8 cellular contexts compared by ENCODE assay signal in the genomic region with DNA sequence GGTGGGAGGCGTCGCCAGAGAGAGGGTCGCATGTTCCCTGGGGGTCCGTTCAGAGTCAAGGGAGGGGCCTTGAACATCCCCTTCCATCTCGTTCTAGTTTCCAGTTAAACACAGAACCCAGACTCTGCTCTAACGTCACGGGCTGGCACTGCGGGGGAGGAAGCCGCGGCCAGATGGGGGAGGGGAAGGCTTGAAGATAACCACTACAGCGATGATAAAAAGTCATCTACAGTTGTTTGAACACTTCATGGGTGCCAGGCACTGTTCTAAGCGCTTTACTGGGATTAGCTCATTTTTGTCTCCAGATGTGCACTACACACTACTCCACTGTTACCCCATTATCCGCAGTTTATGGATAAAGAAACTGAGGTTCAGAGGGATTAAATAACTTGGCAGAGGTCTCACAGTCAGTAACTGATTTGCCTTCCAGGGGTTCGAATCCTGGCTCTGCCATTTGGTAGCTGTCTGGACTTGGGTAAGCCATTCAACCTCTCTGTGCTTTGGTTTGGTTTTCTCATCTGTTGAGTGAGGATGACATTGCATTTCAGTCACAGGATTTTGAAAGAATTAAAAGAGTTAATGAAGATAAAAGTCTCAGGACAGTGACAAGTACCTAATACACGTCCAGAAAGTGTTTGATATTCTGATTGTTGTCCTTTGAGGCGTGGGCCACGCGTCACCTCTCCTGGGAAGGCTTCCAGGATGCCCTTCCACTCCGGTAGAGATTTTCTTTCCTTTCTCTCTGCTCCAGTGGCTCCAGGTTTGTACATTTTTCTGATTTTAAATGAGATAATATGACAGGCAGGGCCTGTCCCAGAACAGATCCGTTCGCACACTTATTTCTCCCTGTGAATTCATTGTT. TPM values are rescaled to one million over a fixed set of nuclear protein-coding genes. Genes with fewer than 3 reads are reported as not detected.
DNase-seq lines count a peak whose midpoint lies in the region; ATAC-seq and TF ChIP-seq lines count a peak whose summit lies in the region.

No MANE protein-coding gene starts in this region.

- peaks cover 16% of the 10 kb centered on the region for H3K27me3 ChIP-seq in smooth muscle cell (ENCODE audit: low read depth)
- H3K27me3 ChIP-seq in tibial artery = peaks cover 0 to 56% of the 10 kb centered on the region in 2 donors
- no peaks in the 10 kb centered on the region; the same call in 1 of the 2 replicates for H3K27me3 ChIP-seq in BE2C

- H3K9me3 ChIP-seq in smooth muscle cell (replicated peaks; ENCODE audit: low read depth) (no peaks in the 10 kb centered on the region), tibial artery (no peaks in the 10 kb centered on the region), BE2C (no peaks in the 10 kb centered on the region)

- no peak for ATAC-seq in GM21367 (IDR thresholded peaks at IDR 0.05; ENCODE audit: unreplicated experiment)

- H3F3A ChIP-seq in smooth muscle cell (ENCODE audit: low read depth) = no peaks in the 10 kb centered on the region

- no peak overlapping the region for H3K4me3 ChIP-seq in smooth muscle cell
- no peak overlapping the region for H3K4me3 ChIP-seq in tibial artery
- H3K4me3 ChIP-seq in BE2C (ENCODE audit: low read depth, low read length) = no peak overlapping the region

- H3K4me1 ChIP-seq in smooth muscle cell (ENCODE audit: low read depth) (no peaks in the 10 kb centered on the region), tibial artery (peaks cover 0 to 14% (median 0%) of the 10 kb centered on the region in 4 donors), BE2C (peaks cover 6% of the 10 kb centered on the region)

- H3K79me2 ChIP-seq in smooth muscle cell (ENCODE audit: low read depth) = no peaks in the 10 kb centered on the region

- peak overlapping the region; percentile 9 for H3K27ac ChIP-seq in epithelial cell of prostate
- H3K27ac ChIP-seq in smooth muscle cell (ENCODE audit: low read depth) = no peak overlapping the region
- H3K27ac ChIP-seq in tibial artery = no peak overlapping the region

- DNase-seq in activated gamma-delta T cell treated with Interleukin-2 at 50 U/mL for 16 hours (peak; percentile 38), activated gamma-delta T cell (lab: John Stamatoyannopoulos, UW) (no peak), epithelial cell of prostate (ENCODE audit: low read depth, low spot score) (no peak), smooth muscle cell (lab: John Stamatoyannopoulos, UW; ENCODE audit: unreplicated experiment) (no peak), tibial artery (no peak), BE2C (no peak)
- DNase-seq in activated CD4-positive, alpha-beta T cell treated with anti-CD3 and anti-CD28 coated beads, Interleukin-2, amount 50 U/mL, for 1 hour = peak; percentile 65

- H3K4me2 ChIP-seq in smooth muscle cell = peak overlapping the region; percentile 73

- H3K36me3 ChIP-seq in smooth muscle cell (ENCODE audit: low read depth) (no peaks in the 10 kb centered on the region), tibial artery (no peaks in the 10 kb centered on the region), BE2C (no peaks in the 10 kb centered on the region)

- H3K9ac ChIP-seq in smooth muscle cell (ENCODE audit: low read depth) = no peak overlapping the region

- intact Hi-C loops in tibial artery (cut with DNase I; ENCODE audit: low total_unique reads) = no loop called here

- TF ChIP-seq CTCF in smooth muscle cell (IDR thresholded peaks at IDR 0.05; ENCODE audit: borderline replicate concordance, insufficient read depth, poor library complexity, severe bottlenecking) (no peak), tibial artery (IDR thresholded peaks at IDR 0.05) (no peak), BE2C (IDR thresholded peaks at IDR 0.05; ENCODE audit: low read depth, low read length) (no peak)

- WGBS in smooth muscle cell (ENCODE audit: low lambda C conversion rate) = 42% methylated on average over 21 of the region's 21 CpGs

- H2AFZ ChIP-seq in smooth muscle cell (ENCODE audit: low read depth) = no peak overlapping the region

- H4K20me1 ChIP-seq in smooth muscle cell (ENCODE audit: low read depth) = no peaks in the 10 kb centered on the region

RNA-seq across cellular contexts. Expression of a gene that starts 0.8 kb away (rescaled TPM):
- not detected in 2 replicates for total RNA-seq in smooth muscle cell
- not detected in 2 replicates for polyA plus RNA-seq in smooth muscle cell
- polyA plus RNA-seq in BE2C (2012; ENCODE audit: insufficient read depth, insufficient read length, low read depth) = not detected

RNA-seq across cellular contexts. Expression of a gene that starts 13.2 kb away (rescaled TPM):
- not detected in 2 replicates for total RNA-seq in smooth muscle cell
- not detected in 2 replicates for polyA plus RNA-seq in smooth muscle cell
- not detected for polyA plus RNA-seq in BE2C (2012; ENCODE audit: insufficient read depth, insufficient read length, low read depth)

RNA-seq across cellular contexts. Expression of a gene that starts 48.9 kb away (rescaled TPM):
- total RNA-seq in smooth muscle cell = 19.3 and 39.3 TPM in 2 replicates
- polyA plus RNA-seq in smooth muscle cell = 28.3 and 32.5 TPM in 2 replicates
- 132 TPM for polyA plus RNA-seq in BE2C (2012; ENCODE audit: insufficient read depth, insufficient read length, low read depth)

RNA-seq across cellular contexts. Expression of a gene that starts 49.2 kb away (rescaled TPM):
- 9.1 and 9.6 TPM in 2 replicates for total RNA-seq in smooth muscle cell
- polyA plus RNA-seq in smooth muscle cell = 12.2 and 14.0 TPM in 2 replicates
- 83.0 TPM for polyA plus RNA-seq in BE2C (2012; ENCODE audit: insufficient read depth, insufficient read length, low read depth)

Comparison
In these comparisons a context has a peak if more than half of its experiments do, and no peak if none do; other contexts are left out.
1. DNase-seq: peak in activated gamma-delta T cell treated with Interleukin-2 at 50 U/mL for 16 hours (single experiment) and activated CD4-positive, alpha-beta T cell treated with anti-CD3 and anti-CD28 coated beads, Interleukin-2, amount 50 U/mL, for 1 hour (single experiment); none in activated gamma-delta T cell (single experiment), epithelial cell of prostate (single experiment), smooth muscle cell (single experiment), tibial artery (0 of 2) and BE2C (single experiment).